ENCODE assay signal across 17 cellular contexts in genomic region chr2:120133572-120134244, GRCh38.
DNase-seq lines count a peak whose midpoint lies in the region; ATAC-seq, FAIRE-seq and TF ChIP-seq lines count a peak whose summit lies in the region.
"Had no signal": no experiment of that assay in that cellular context is flagged by ENCODE, and none has a peak within 500 bp of the region (broad histone marks: within the 10 kb centered on the region; RNA-seq: fewer than 3 reads in every experiment).

No MANE protein-coding gene starts in this region.

- TF ChIP-seq EP300 in H1 (IDR thresholded peaks at IDR 0.05; ENCODE audit: borderline replicate concordance in 1 of 2, low read depth in 2 of 2, low read length in 2 of 2) (no peak), HepG2 (IDR thresholded peaks at IDR 0.05; ENCODE audit: low read depth in 2 of 2, low read length in 2 of 2) (no peak), HepG2 (CRISPR knock-in tag; IDR thresholded peaks at IDR 0.05; ENCODE audit: borderline replicate concordance) (no peak)

- 90% methylated on average over 2 of the region's 2 CpGs for WGBS in HUES64
- 81% methylated on average over 2 of the region's 2 CpGs; no CpG with 5 or more reads in 1 of the 2 experiments for WGBS in H1 (ENCODE audit: extremely low coverage in 1 of 2, insufficient coverage in 1 of 2, insufficient read length in 1 of 2, insufficient replicate concordance in 2 of 2, low coverage in 1 of 2, low lambda C conversion rate in 2 of 2, missing lambda C conversion rate in 1 of 2), 2 experiments
- 76% methylated on average over 2 of the region's 2 CpGs for WGBS in HepG2 (ENCODE audit: low lambda C conversion rate)

- H3K79me1 ChIP-seq in H1 (ENCODE audit: low read depth, low read length): no peaks in the 10 kb centered on the region

- FAIRE-seq in H1 (lab: Jason Lieb, UNC) (no peak), HepG2 (lab: Jason Lieb, UNC) (no peak)

- H4K20me1 ChIP-seq in H1 (replicated peaks in 1 of 2; ENCODE audit: control insufficient read depth in 1 of 2, insufficient read depth in 2 of 2, low read length in 2 of 2): no peaks in the 10 kb centered on the region
- H4K20me1 ChIP-seq in HepG2 (ENCODE audit: insufficient read depth, low read length): no peaks in the 10 kb centered on the region

- TF ChIP-seq RAD21 in H1 (IDR thresholded peaks at IDR 0.05 in 1 of 2, conservative IDR thresholded peaks at IDR 0.05 in 1 of 2; ENCODE audit: low read depth in 2 of 2, low read length in 2 of 2) (no peak), HepG2 (CRISPR knock-in tag; IDR thresholded peaks at IDR 0.05) (no peak)

- CTCF ChIA-PET in H1 (lab: Charles Lee; ENCODE audit: partially characterized antibody): interaction anchor here (2.4 kb wide), 1 partner anchor 41 kb away, joined by 11 read pairs; no protein-coding TSS in a partner anchor
- CTCF ChIA-PET in HepG2 (lab: Yijun Ruan, JAX; ENCODE audit: low intra/inter-chr PET ratio, low total read pairs): no interaction called here

- no peak overlapping the region for H2BK15ac ChIP-seq in H1 (ENCODE audit: low read length)

- no peak overlapping the region for H2AK5ac ChIP-seq in H1 (ENCODE audit: low read depth, low read length)

- H3K36me3 ChIP-seq in HUES64 (ENCODE audit: insufficient read depth, low read length) (peaks cover 26% of the 10 kb centered on the region; the same call in 1 of the 2 replicates), H1 (ENCODE audit: control insufficient read depth in 2 of 4, insufficient read depth in 4 of 4, low read length in 3 of 4) (peaks cover 0 to 15% (median 2%) of the 10 kb centered on the region in 4 experiments; a peak in 6 of 8 replicates), HepG2 (replicated peaks in 1 of 2; ENCODE audit: control insufficient read depth in 1 of 2, insufficient read depth in 2 of 2, low read length in 2 of 2) (peaks cover 6 to 32% of the 10 kb centered on the region in 2 experiments; a peak in 3 of 5 replicates), vagina (peaks cover 0 to 13% of the 10 kb centered on the region in 2 donors)

- H3K9me3 ChIP-seq in HUES64 (ENCODE audit: insufficient read depth, low read depth, low read length) (no peaks in the 10 kb centered on the region), H1 (ENCODE audit: insufficient read depth in 2 of 2, low read depth in 1 of 2, low read length in 1 of 2) (no peaks in the 10 kb centered on the region), HepG2 (ENCODE audit: low read length) (no peaks in the 10 kb centered on the region), vagina (no peaks in the 10 kb centered on the region)

- H3K56ac ChIP-seq in H1 (replicated peaks; ENCODE audit: insufficient read length, low read depth, low read length): no peak overlapping the region

- H2BK5ac ChIP-seq in H1 (ENCODE audit: low read depth, low read length): 0 out of 2 replicates have a peak overlapping the region, but pooled peaks have one; percentile 2

- no peak overlapping the region for H4K8ac ChIP-seq in H1 (ENCODE audit: extremely low read depth, insufficient read depth, low read length)

- H3K23me2 ChIP-seq in H1 (ENCODE audit: low read depth, low read length): no peaks in the 10 kb centered on the region

- H3K18ac ChIP-seq in H1 (ENCODE audit: extremely low read depth, low read length): no peak overlapping the region

- no peak overlapping the region for H2BK20ac ChIP-seq in H1 (ENCODE audit: low read length)

- H2BK120ac ChIP-seq in H1 (replicated peaks; ENCODE audit: low read depth, low read length): no peak overlapping the region

- intact Hi-C loops in HepG2 (cut with micrococcal nuclease; ENCODE audit: unreplicated experiment): no loop called here
- intact Hi-C loops in vagina (cut with DNase I): no loop called here
- intact Hi-C loops in Right ventricle myocardium inferior (cut with DNase I): no loop called here

- no peak for TF ChIP-seq POLR2A in H1 (IDR thresholded peaks at IDR 0.05; ENCODE audit: control extremely low read depth in 1 of 2, low read depth in 2 of 2, low read length in 2 of 2)
- no peak for TF ChIP-seq POLR2A in HepG2 (IDR thresholded peaks at IDR 0.05; ENCODE audit: insufficient read depth in 1 of 2, low read depth in 2 of 2, low read length in 2 of 2)
- no peak for TF ChIP-seq POLR2A in vagina (IDR thresholded peaks at IDR 0.05)

- BruUV-seq in HepG2 (replicated peaks; lab: Mats Ljungman, UMichigan): no TSS peak

- H3K9ac ChIP-seq in HUES64 (ENCODE audit: low read depth, low read length) (no peak overlapping the region), H1 (replicated peaks in 1 of 4; ENCODE audit: extremely low read depth in 1 of 4, low read depth in 3 of 4, low read length in 3 of 4) (no peak overlapping the region), HepG2 (ENCODE audit: insufficient read depth, low read depth, low read length) (no peak overlapping the region)

- H3K4me1 ChIP-seq in HUES64 (ENCODE audit: insufficient read depth, low read length): no peaks in the 10 kb centered on the region; the same call in 1 of the 2 replicates
- peaks cover 0 to 3% (median 0%) of the 10 kb centered on the region in 4 experiments; a peak in 3 of 7 replicates for H3K4me1 ChIP-seq in H1 (replicated peaks in 1 of 4; ENCODE audit: control insufficient read depth in 3 of 4, insufficient read depth in 4 of 4, low read length in 3 of 4)
- H3K4me1 ChIP-seq in HepG2 (ENCODE audit: insufficient read depth, low read length): peaks cover 26% of the 10 kb centered on the region
- H3K4me1 ChIP-seq in vagina: no peaks in the 10 kb centered on the region

- H2BK12ac ChIP-seq in H1 (ENCODE audit: low read depth, low read length): no peak overlapping the region; the same call in 1 of the 2 replicates

- in situ Hi-C loops in HepG2 (cut with HindIII; ENCODE audit: extremely low pct_ligation_motif_present, low pct_unique_long_range_greater_than_20kb): no loop called here

- no peak overlapping the region for H3K23ac ChIP-seq in H1 (ENCODE audit: insufficient read length)

- no peak overlapping the region for H2AFZ ChIP-seq in H1 (ENCODE audit: low read length)
- H2AFZ ChIP-seq in HepG2 (ENCODE audit: low read length): no peak overlapping the region

- no peak overlapping the region for H3K4me2 ChIP-seq in H1 (ENCODE audit: insufficient read depth in 1 of 2, low read depth in 2 of 2, low read length in 2 of 2)
- no peak overlapping the region for H3K4me2 ChIP-seq in HepG2 (ENCODE audit: low read depth, low read length)

- ATAC-seq in HepG2 (peak; percentile 63), GM21390 (IDR thresholded peaks at IDR 0.05; ENCODE audit: unreplicated experiment) (no peak), GM18873 (IDR thresholded peaks at IDR 0.05; ENCODE audit: low FRiP score, unreplicated experiment) (no peak), Right ventricle myocardium inferior (no peak)

- H3K4me3 ChIP-seq in HUES64 (ENCODE audit: low read length) (no peak overlapping the region), H1 (ENCODE audit: extremely low read depth in 1 of 4, insufficient read depth in 2 of 4, low read depth in 3 of 4, low read length in 4 of 4) (no peak overlapping the region), HepG2 (replicated peaks in 1 of 3; ENCODE audit: insufficient read depth in 1 of 3, low read depth in 2 of 3, low read length in 3 of 3) (no peak overlapping the region), vagina (no peak overlapping the region)

- POLR2A ChIA-PET in H1 (lab: Charles Lee; ENCODE audit: partially characterized antibody) (interaction anchor here (0.5 to 1.0 kb wide), 2 partner anchors 41 to 121 kb away, joined by 4 to 5 read pairs; partner anchors contain the start of gene EPB41L5), HepG2 (lab: Yijun Ruan, JAX) (no interaction called here)

- H3K79me2 ChIP-seq in H1 (ENCODE audit: control insufficient read depth in 1 of 2, insufficient read depth in 2 of 2, low read length in 2 of 2) (no peaks in the 10 kb centered on the region), HepG2 (ENCODE audit: insufficient read depth, low read length) (no peaks in the 10 kb centered on the region)

- no peak overlapping the region for H3K14ac ChIP-seq in H1 (ENCODE audit: insufficient read length)

- no peak overlapping the region for H4K91ac ChIP-seq in H1 (replicated peaks; ENCODE audit: insufficient read length, low read length)

- H4K5ac ChIP-seq in H1 (ENCODE audit: insufficient read length, low read depth, low read length): no peak overlapping the region

- no peak for DNase-seq in H1 (ENCODE audit: low read depth in 1 of 2, low spot score in 2 of 2)
- no peak for DNase-seq in HepG2 (ENCODE audit: low spot score)
- no peak for DNase-seq in vagina (ENCODE audit: extremely low spot score in 2 of 2)
- DNase-seq in Right ventricle myocardium inferior (ENCODE audit: missing footprints): no peak
- DNase-seq: activated CD4-positive, alpha-beta T cell treated with anti-CD3 and anti-CD28 coated beads, Interleukin-2, amount 50 U/mL, for 4 hours; amygdala; central memory CD4-positive, alpha-beta T cell; hypothalamus; NCI-H1417; NCI-H526 treated with DMSO at 0.1 percent for 48 hours; Right ventricle myocardium superior; stimulated activated CD4-positive, alpha-beta T cell treated with anti-CD3 and anti-CD28 coated beads, Interleukin-4, amount 100 ng/mL, for 24 hours; T-helper 1 cell had no signal

- H3K27ac ChIP-seq in C4-2B (peak overlapping the region; percentile 46), HUES64 (ENCODE audit: low read depth, low read length) (peak overlapping the region; percentile 59), H1 (ENCODE audit: low read depth, low read length) (peak overlapping the region; percentile 31; the same call in 1 of the 2 replicates), HepG2 (ENCODE audit: extremely low read length, insufficient read depth, low read length) (peak overlapping the region; percentile 47), vagina (no peak overlapping the region)

- no peak overlapping the region for H3K4ac ChIP-seq in H1 (replicated peaks; ENCODE audit: insufficient read length, low read depth, low read length)

- H3K27me3 ChIP-seq in HUES64 (ENCODE audit: insufficient read depth, low read length): no peaks in the 10 kb centered on the region
- H3K27me3 ChIP-seq in H1 (replicated peaks in 1 of 4; ENCODE audit: control insufficient read depth in 3 of 4, extremely low read depth in 1 of 4, insufficient read depth in 3 of 4, low read length in 3 of 4): no peaks in the 10 kb centered on the region
- no peaks in the 10 kb centered on the region for H3K27me3 ChIP-seq in HepG2 (ENCODE audit: control insufficient read depth in 1 of 2, insufficient read depth in 2 of 2, low read length in 2 of 2)
- no peaks in the 10 kb centered on the region for H3K27me3 ChIP-seq in vagina

- TF ChIP-seq CTCF in C4-2B (conservative IDR thresholded peaks at IDR 0.05) (no peak), H1 (IDR thresholded peaks at IDR 0.05; ENCODE audit: control extremely low read depth in 1 of 3, insufficient read depth in 1 of 3, low read depth in 1 of 3, low read length in 3 of 3) (no peak), HepG2 (CRISPR knock-in tag; IDR thresholded peaks at IDR 0.05) (no peak), vagina (IDR thresholded peaks at IDR 0.05) (no peak)

TF ChIP-seq in H1, 55 proteins besides CTCF, POLR2A, EP300 and RAD21 (continues in another document):
- TF ChIP-seq TBP (IDR thresholded peaks at IDR 0.05; ENCODE audit: low read depth, low read length) (no peak), JUN (IDR thresholded peaks at IDR 0.05; ENCODE audit: low read depth, low read length) (no peak)

TF ChIP-seq in HepG2, 621 proteins besides CTCF, POLR2A, EP300 and RAD21 (continues in another document):
- TF ChIP-seq ZNF615 (CRISPR knock-in tag; IDR thresholded peaks at IDR 0.05; ENCODE audit: borderline replicate concordance): 0 out of 2 replicates have a peak, but pooled peaks have one; percentile 64
- no peak for TF ChIP-seq NBN (conservative IDR thresholded peaks at IDR 0.05)
